Comparison of ENCODE assay signal across 21 cellular contexts in genomic region chr9:81132796-81133195, GRCh38.
"Had no signal": no experiment of that assay in that cellular context is flagged by ENCODE, and none has a peak within 500 bp of the region (broad histone marks: within the 10 kb centered on the region; RNA-seq: fewer than 3 reads in every experiment).

No MANE protein-coding gene starts in this region.

- H3K4me3 ChIP-seq: adrenal gland, body of pancreas, dorsolateral prefrontal cortex, left ventricle myocardium inferior, prostate gland, right atrium auricular region had no signal

- H3K27me3 ChIP-seq: adrenal gland, body of pancreas, right atrium auricular region had no signal

- FAIRE-seq: colon, kidney had no signal

- ATAC-seq: body of pancreas; stimulated activated naive CD8-positive, alpha-beta T cell treated with anti-CD3 and anti-CD28 coated beads, Interleukin-15, Interleukin-2, amounts not matched to agents 100 U/mL and 50 U/mL, for 24 hours had no signal

- H3K27ac ChIP-seq: adrenal gland, body of pancreas, dorsolateral prefrontal cortex, epithelial cell of prostate, left ventricle myocardium inferior, prostate gland, right atrium auricular region, WERI-Rb-1 had no signal

- H3K36me3 ChIP-seq: adrenal gland, left ventricle myocardium inferior, prostate gland, right atrium auricular region, WERI-Rb-1 had no signal

- DNase-seq: activated CD4-positive, alpha-beta T cell treated with anti-CD3 and anti-CD28 coated beads for 1 hour; activated CD4-positive, alpha-beta T cell treated with anti-CD3 and anti-CD28 coated beads, Interleukin-2, amount 50 U/mL, for 4 hours; activated gamma-delta T cell; adrenal gland; body of pancreas; caudate nucleus; dorsolateral prefrontal cortex; endodermal cell; foreskin melanocyte; glutamatergic neuron; hypothalamus; kidney; left ventricle myocardium inferior; stimulated activated CD4-positive, alpha-beta T cell treated with anti-CD3 and anti-CD28 coated beads, Interleukin-2, amount 100 ng/mL, for 24 hours; stimulated activated naive CD8-positive, alpha-beta T cell treated with anti-CD3 and anti-CD28 coated beads, Interleukin-15, Interleukin-2, amounts not matched to agents 100 U/mL and 50 U/mL, for 24 hours; substantia nigra; WERI-Rb-1 had no signal

- H3K9me3 ChIP-seq: adrenal gland, body of pancreas, left ventricle myocardium inferior, prostate gland, right atrium auricular region had no signal

- H3K4me1 ChIP-seq: adrenal gland, body of pancreas, left ventricle myocardium inferior, prostate gland, right atrium auricular region had no signal
